Comparison of ENCODE assay signal across 27 cellular contexts in genomic region chr20:52137850-52138249, GRCh38.
"Had no signal": no experiment of that assay in that cellular context is flagged by ENCODE, and none has a peak within 500 bp of the region (broad histone marks: within the 10 kb centered on the region; RNA-seq: fewer than 3 reads in every experiment).

No MANE protein-coding gene starts in this region.

- H3K4me1 Mint-ChIP-seq: endodermal cell had no signal

- H3K9me3 ChIP-seq: colonic mucosa, esophagus muscularis mucosa, esophagus squamous epithelium, gastrocnemius medialis, gastroesophageal sphincter had no signal

- H3K4me3 ChIP-seq: colonic mucosa, coronary artery, dorsolateral prefrontal cortex, esophagus muscularis mucosa, esophagus squamous epithelium, gastrocnemius medialis, gastroesophageal sphincter, heart left ventricle, heart right ventricle had no signal

- FAIRE-seq: endometrium, endothelial cell of umbilical vein had no signal

- H3K27me3 Mint-ChIP-seq: dendritic cell treated with granulocyte-macrophage colony-stimulating factor and Interleukin-4, amounts not matched to agents 40 ng/mL and 50 ng/mL, for 4 days; effector memory CD8-positive, alpha-beta T cell had no signal

- DNase-seq: colonic mucosa; cortex of kidney; dermis blood vessel endothelial cell; dorsolateral prefrontal cortex; effector CD4-positive, alpha-beta T cell; effector CD8-positive, alpha-beta T cell; effector memory CD4-positive, alpha-beta T cell; effector memory CD8-positive, alpha-beta T cell; endodermal cell; erythroblast; esophagus squamous epithelium; foreskin fibroblast; foreskin keratinocyte; foreskin melanocyte; gastrocnemius medialis; glutamatergic neuron; head of caudate nucleus; heart left ventricle; heart right ventricle had no signal

- H3K27ac ChIP-seq: colonic mucosa, coronary artery, dorsolateral prefrontal cortex, epithelial cell of prostate, esophagus muscularis mucosa, esophagus squamous epithelium, foreskin keratinocyte, gastrocnemius medialis, gastroesophageal sphincter, heart left ventricle, heart right ventricle had no signal

- H3K9me3 Mint-ChIP-seq: dendritic cell treated with granulocyte-macrophage colony-stimulating factor and Interleukin-4, amounts not matched to agents 40 ng/mL and 50 ng/mL, for 4 days; effector memory CD8-positive, alpha-beta T cell; endodermal cell had no signal

- H3K36me3 ChIP-seq: colonic mucosa, esophagus muscularis mucosa, esophagus squamous epithelium, gastrocnemius medialis had no signal

- H3K27ac Mint-ChIP-seq: dendritic cell treated with granulocyte-macrophage colony-stimulating factor and Interleukin-4, amounts not matched to agents 40 ng/mL and 50 ng/mL, for 4 days; effector memory CD8-positive, alpha-beta T cell; endodermal cell had no signal

- H3K27me3 ChIP-seq: colonic mucosa, dorsolateral prefrontal cortex, esophagus muscularis mucosa, esophagus squamous epithelium, foreskin keratinocyte, gastrocnemius medialis, gastroesophageal sphincter, heart left ventricle, heart right ventricle had no signal

- H3K4me1 ChIP-seq: colonic mucosa, esophagus muscularis mucosa, esophagus squamous epithelium, foreskin keratinocyte, gastrocnemius medialis, gastroesophageal sphincter, heart left ventricle, heart right ventricle had no signal

- ATAC-seq: effector memory CD8-positive, alpha-beta T cell; esophagus mucosa; foreskin keratinocyte; gastrocnemius medialis; gastroesophageal sphincter; heart left ventricle; heart right ventricle had no signal

- H3K4me3 Mint-ChIP-seq: dendritic cell treated with granulocyte-macrophage colony-stimulating factor and Interleukin-4, amounts not matched to agents 40 ng/mL and 50 ng/mL, for 4 days; effector memory CD8-positive, alpha-beta T cell; endodermal cell had no signal
